Comparison of ENCODE assay signal across 8 cellular contexts in genomic region chr18:23504720-23505119, GRCh38. TPM values are rescaled to one million over a fixed set of nuclear protein-coding genes. Genes with fewer than 3 reads are reported as not detected.
A peak's percentile ranks its signal among the peaks of the same experiment; 100 is the strongest.
DNase-seq lines count a peak whose midpoint lies in the region; ATAC-seq and TF ChIP-seq lines count a peak whose summit lies in the region.

No MANE protein-coding gene starts in this region.

- H3K36me3 Mint-ChIP-seq in brain (peaks cover 13% of the 10 kb centered on the region), osteocyte (ENCODE audit: unreplicated experiment) (peaks cover 9% of the 10 kb centered on the region)

- peak; percentile 55 for DNase-seq in ACHN
- no peak for DNase-seq in osteocyte (ENCODE audit: extremely low spot score, unreplicated experiment)
- DNase-seq in KBM-7 = no peak
- no peak for DNase-seq in hepatic stellate cell (ENCODE audit: low spot score)
- DNase-seq in activated effector memory CD4-positive, alpha-beta T cell treated with Interleukin-2 at 50 U/mL for 16 hours = no peak

- H3K27me3 Mint-ChIP-seq in brain = peaks cover 12% of the 10 kb centered on the region
- H3K27me3 Mint-ChIP-seq in osteocyte (ENCODE audit: unreplicated experiment) = no peaks in the 10 kb centered on the region

- ATAC-seq in GM19035 (IDR thresholded peaks at IDR 0.05; ENCODE audit: unreplicated experiment) = peak; percentile 31
- peak; percentile 51 for ATAC-seq in HG03196 (IDR thresholded peaks at IDR 0.05; ENCODE audit: unreplicated experiment)

- peaks cover 33% of the 10 kb centered on the region for H3K4me1 Mint-ChIP-seq in brain
- peaks cover 24% of the 10 kb centered on the region for H3K4me1 Mint-ChIP-seq in osteocyte (ENCODE audit: unreplicated experiment)

- H3K27ac Mint-ChIP-seq in brain (peak overlapping the region in 1 of 5 experiments; percentile 92), osteocyte (ENCODE audit: unreplicated experiment) (no peak overlapping the region)

- H3K4me3 Mint-ChIP-seq in brain (peak overlapping the region; percentile 93 to 99 (median 96)), osteocyte (ENCODE audit: unreplicated experiment) (peak overlapping the region; percentile 95)

- H3K9me3 Mint-ChIP-seq in brain (no peaks in the 10 kb centered on the region), osteocyte (ENCODE audit: unreplicated experiment) (no peaks in the 10 kb centered on the region)

- no peak for TF ChIP-seq CTCF in brain (conservative IDR thresholded peaks at IDR 0.05)
- TF ChIP-seq CTCF in osteocyte (IDR thresholded peaks at IDR 0.05) = no peak

- in situ Hi-C loops in ACHN (cut with HindIII; ENCODE audit: low pct_ligation_motif_present, low pct_unique_long_range_greater_than_20kb, low sequenced_read_pairs) = no loop called here
- in situ Hi-C loops in KBM-7 (cut with MboI; ENCODE audit: low pct_unique_long_range_greater_than_20kb, low sequenced_read_pairs) = no loop called here

RNA-seq across cellular contexts. Expression of gene RMC1, which starts 1.4 kb away (rescaled TPM):
- polyA plus RNA-seq in brain (ENCODE audit: insufficient read depth, low read depth, low replicate concordance) = 31.4 TPM
- total RNA-seq in osteocyte = 24.9 and 25.5 TPM in 2 replicates

RNA-seq across cellular contexts. Expression of gene RIOK3, which starts 51.6 kb away (rescaled TPM):
- polyA plus RNA-seq in brain (ENCODE audit: insufficient read depth, low read depth, low replicate concordance) = 30.8 TPM
- total RNA-seq in osteocyte = 54.7 and 55.7 TPM in 2 replicates
